Comparison of ENCODE assay signal across 9 cellular contexts in the genomic region with DNA sequence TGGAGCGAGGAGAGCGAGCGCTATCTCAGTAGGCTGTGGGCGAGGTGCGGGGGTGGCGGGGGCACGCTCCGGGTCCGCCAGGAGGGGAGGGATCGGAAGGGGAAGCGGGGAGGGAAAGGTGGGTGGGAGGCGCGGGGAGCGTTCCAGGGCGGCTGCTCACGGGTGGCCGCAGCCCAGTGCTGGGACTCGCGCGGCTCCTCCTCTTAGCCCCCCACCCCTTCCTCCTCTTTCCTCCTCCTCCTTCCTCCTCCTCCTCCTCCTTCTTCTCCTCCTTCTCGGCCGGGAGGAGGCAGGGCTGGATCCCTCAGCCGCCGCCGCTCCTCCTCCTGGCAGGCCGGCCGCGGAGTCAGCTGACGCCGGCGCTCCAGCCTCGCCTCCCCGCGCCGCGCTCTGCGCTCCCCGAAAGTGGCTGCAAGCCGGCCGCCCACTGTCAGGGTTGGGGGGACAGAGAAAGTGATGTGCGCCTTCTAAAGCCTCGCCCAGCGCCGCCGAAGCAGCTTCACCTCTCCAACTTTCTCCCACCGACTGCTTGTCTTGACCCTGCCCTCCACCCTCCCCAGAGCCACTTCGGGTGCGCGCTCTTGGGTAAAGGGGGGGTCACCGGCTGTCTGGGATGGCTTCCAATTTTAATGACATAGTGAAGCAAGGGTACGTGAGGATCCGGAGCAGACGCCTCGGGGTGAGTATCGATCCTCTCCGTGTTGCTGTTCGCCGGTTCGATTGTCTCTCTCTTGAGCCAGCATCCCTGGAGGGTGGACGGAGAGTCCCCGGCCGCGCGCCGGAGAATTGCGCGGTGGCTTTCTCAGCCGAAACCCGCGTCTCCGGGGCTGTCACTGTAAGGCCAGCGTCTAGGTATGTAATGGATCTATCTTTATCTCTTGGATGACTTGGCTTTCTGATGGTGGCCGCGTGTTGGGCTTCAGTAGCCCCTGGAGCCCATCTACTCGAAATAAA. TPM values are rescaled to one million over a fixed set of nuclear protein-coding genes. Genes with fewer than 3 reads are reported as not detected.
DNase-seq lines count a peak whose midpoint lies in the region; ATAC-seq and TF ChIP-seq lines count a peak whose summit lies in the region.
"Had no signal": no experiment of that assay in that cellular context is flagged by ENCODE, and none has a peak within 500 bp of the region (broad histone marks: within the 10 kb centered on the region; RNA-seq: fewer than 3 reads in every experiment).

A gene (plus strand): TSS at position 260 of the 954 bp plus-strand sequence. CDS start 354 bp downstream, at position 614.

- no peaks in the 10 kb centered on the region for H3K9me2 ChIP-seq in neural cell (ENCODE audit: insufficient read depth, low read length)

- H3K27ac ChIP-seq in ACC112 (ENCODE audit: low read depth, low read length): no peak within 1 kb of the TSS
- no peak within 1 kb of the TSS for H3K27ac ChIP-seq in RWPE2 (ENCODE audit: poor library complexity, severe bottlenecking)
- no peak within 1 kb of the TSS for H3K27ac ChIP-seq in neural cell (ENCODE audit: low read length)

- TF ChIP-seq EP300 in neural cell (conservative IDR thresholded peaks at IDR 0.05; ENCODE audit: poor library complexity, severe bottlenecking): no peak

- peak; percentile 13 for TF ChIP-seq RAD21 in neural cell (conservative IDR thresholded peaks at IDR 0.05)

- H3K36me3 ChIP-seq in ACC112 (ENCODE audit: insufficient read depth, low read length): no peaks in the 10 kb centered on the region
- no peaks in the 10 kb centered on the region for H3K36me3 ChIP-seq in RWPE2 (ENCODE audit: low read depth)
- H3K36me3 ChIP-seq in neural cell (ENCODE audit: insufficient read depth, low read length): no peaks in the 10 kb centered on the region

- no peaks in the 10 kb centered on the region for H4K20me1 ChIP-seq in neural cell (ENCODE audit: insufficient read depth)

- H3F3A ChIP-seq in neural cell (ENCODE audit: insufficient read depth, low read length, poor library complexity, severe bottlenecking): peaks cover 6% of the 10 kb centered on the region

- peak within 1 kb of the TSS; percentile 37 for H2AFZ ChIP-seq in ACC112 (ENCODE audit: low read length, unreplicated experiment)
- H2AFZ ChIP-seq in neural cell (ENCODE audit: low read depth, low read length): peak within 1 kb of the TSS; percentile 48

- peaks cover 7% of the 10 kb centered on the region for H3K79me2 ChIP-seq in ACC112 (ENCODE audit: control insufficient read depth, insufficient read depth, low read length, unreplicated experiment)
- no peaks in the 10 kb centered on the region for H3K79me2 ChIP-seq in neural cell (replicated peaks; ENCODE audit: insufficient read depth, low read length)

- H3K4me1 ChIP-seq in ACC112 (ENCODE audit: control insufficient read depth, insufficient read depth, low read length, unreplicated experiment): peaks cover 13% of the 10 kb centered on the region
- no peaks in the 10 kb centered on the region for H3K4me1 ChIP-seq in RWPE2 (ENCODE audit: insufficient read depth, poor library complexity, severe bottlenecking)

- H3K9ac ChIP-seq in neural cell (ENCODE audit: low read length): peak within 1 kb of the TSS; percentile 58

- no peak for DNase-seq in RWPE2 (ENCODE audit: low spot score)
- DNase-seq in foreskin fibroblast: peak; percentile 14 to 69
- no peak for DNase-seq in NCI-H1930 (lab: John Stamatoyannopoulos, UW)
- DNase-seq: naive B cell had no signal

- H3K4me2 ChIP-seq in neural cell (ENCODE audit: low read length): peak within 1 kb of the TSS; percentile 85

- TF ChIP-seq CTCF in RWPE2 (IDR thresholded peaks at IDR 0.05; ENCODE audit: poor library complexity, severe bottlenecking): no peak
- TF ChIP-seq CTCF in foreskin fibroblast (IDR thresholded peaks at IDR 0.05; ENCODE audit: low read depth, low read length): no peak
- no peak for TF ChIP-seq CTCF in neural cell (IDR thresholded peaks at IDR 0.05; ENCODE audit: poor library complexity, severe bottlenecking)

- H3K4me3 ChIP-seq in ACC112 (ENCODE audit: low read depth, low read length): peak within 1 kb of the TSS; percentile 88
- no peak within 1 kb of the TSS for H3K4me3 ChIP-seq in RWPE2 (ENCODE audit: severe bottlenecking)
- peak within 1 kb of the TSS; percentile 62 to 83 for H3K4me3 ChIP-seq in foreskin fibroblast (ENCODE audit: low read depth in 1 of 2, low read length in 2 of 2)
- H3K4me3 ChIP-seq in neural cell (ENCODE audit: low read length): peak within 1 kb of the TSS; percentile 88

- ATAC-seq in RWPE2 (ENCODE audit: low read depth) (peak; percentile 34), HG02759 (IDR thresholded peaks at IDR 0.05; ENCODE audit: unreplicated experiment) (no peak), HG03135 (IDR thresholded peaks at IDR 0.05; ENCODE audit: unreplicated experiment) (no peak), HG03469 (IDR thresholded peaks at IDR 0.05; ENCODE audit: unreplicated experiment) (no peak)

- H3K27me3 ChIP-seq in ACC112 (ENCODE audit: insufficient read depth, low read length) (no peaks in the 10 kb centered on the region), RWPE2 (ENCODE audit: insufficient read depth, poor library complexity, severe bottlenecking) (peaks cover 76% of the 10 kb centered on the region), neural cell (ENCODE audit: insufficient read depth, low read depth, low read length) (peaks cover 23% of the 10 kb centered on the region)

- H3K9me3 ChIP-seq in RWPE2 (ENCODE audit: severe bottlenecking) (no peaks in the 10 kb centered on the region), neural cell (ENCODE audit: low read length) (no peaks in the 10 kb centered on the region)

TF ChIP-seq in neural cell, 6 proteins besides CTCF, POLR2A, EP300 and RAD21:
- TF ChIP-seq POLR2AphosphoS5 (IDR thresholded peaks at IDR 0.05) (no peak), TAF1 (IDR thresholded peaks at IDR 0.05; ENCODE audit: low read depth) (no peak), MXI1 (conservative IDR thresholded peaks at IDR 0.05; ENCODE audit: poor library complexity, severe bottlenecking) (peak; percentile 26), SMC3 (conservative IDR thresholded peaks at IDR 0.05; ENCODE audit: poor library complexity) (peak; percentile 29)

RNA-seq across cellular contexts. Expression of the gene that starts here (rescaled TPM):
- 4.6 and 5.6 TPM in 2 replicates for polyA plus RNA-seq in neural cell
- 4.6 and 5.8 TPM in 2 replicates for polyA minus RNA-seq in neural cell

Comparison
In these comparisons a context has a peak if more than half of its experiments do, and no peak if none do; other contexts are left out.
1. DNase-seq: peak in foreskin fibroblast (2 of 2); none in RWPE2 (single experiment) and NCI-H1930 (0 of 2).